In the genomic region with DNA sequence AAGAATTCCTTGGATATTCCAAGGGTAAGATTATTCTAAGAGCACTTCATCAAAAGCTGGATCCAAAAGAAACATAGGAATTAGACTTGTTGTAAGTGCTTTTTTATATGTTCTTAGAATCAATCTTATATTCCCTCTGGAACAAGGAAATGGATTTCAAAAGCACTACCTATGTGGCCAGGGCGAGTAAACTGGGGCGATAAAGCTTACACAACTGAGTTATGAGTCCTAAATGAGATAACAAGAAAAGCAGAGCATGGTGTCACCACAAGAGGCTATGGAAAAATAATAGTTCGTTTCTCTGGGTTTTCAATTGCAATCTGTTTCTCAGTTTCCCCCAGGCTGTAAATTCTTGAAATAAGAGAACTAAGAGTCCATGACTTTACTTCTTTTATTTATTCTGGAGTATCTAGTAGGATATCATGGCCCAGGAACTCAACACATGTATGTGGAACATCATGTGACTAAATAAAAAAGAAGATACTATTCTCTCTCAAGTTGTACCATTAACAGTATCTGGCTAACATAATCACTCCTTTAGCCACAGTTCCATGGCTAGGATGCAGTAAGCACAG, we compare ENCODE assay signal across 1 cellular context.
TF ChIP-seq lines count a peak whose summit lies in the region.

No MANE protein-coding gene starts in this region.

TF ChIP-seq in K562, 482 proteins besides CTCF, POLR2A, EP300 and RAD21:
- TF ChIP-seq, protein P1, sequence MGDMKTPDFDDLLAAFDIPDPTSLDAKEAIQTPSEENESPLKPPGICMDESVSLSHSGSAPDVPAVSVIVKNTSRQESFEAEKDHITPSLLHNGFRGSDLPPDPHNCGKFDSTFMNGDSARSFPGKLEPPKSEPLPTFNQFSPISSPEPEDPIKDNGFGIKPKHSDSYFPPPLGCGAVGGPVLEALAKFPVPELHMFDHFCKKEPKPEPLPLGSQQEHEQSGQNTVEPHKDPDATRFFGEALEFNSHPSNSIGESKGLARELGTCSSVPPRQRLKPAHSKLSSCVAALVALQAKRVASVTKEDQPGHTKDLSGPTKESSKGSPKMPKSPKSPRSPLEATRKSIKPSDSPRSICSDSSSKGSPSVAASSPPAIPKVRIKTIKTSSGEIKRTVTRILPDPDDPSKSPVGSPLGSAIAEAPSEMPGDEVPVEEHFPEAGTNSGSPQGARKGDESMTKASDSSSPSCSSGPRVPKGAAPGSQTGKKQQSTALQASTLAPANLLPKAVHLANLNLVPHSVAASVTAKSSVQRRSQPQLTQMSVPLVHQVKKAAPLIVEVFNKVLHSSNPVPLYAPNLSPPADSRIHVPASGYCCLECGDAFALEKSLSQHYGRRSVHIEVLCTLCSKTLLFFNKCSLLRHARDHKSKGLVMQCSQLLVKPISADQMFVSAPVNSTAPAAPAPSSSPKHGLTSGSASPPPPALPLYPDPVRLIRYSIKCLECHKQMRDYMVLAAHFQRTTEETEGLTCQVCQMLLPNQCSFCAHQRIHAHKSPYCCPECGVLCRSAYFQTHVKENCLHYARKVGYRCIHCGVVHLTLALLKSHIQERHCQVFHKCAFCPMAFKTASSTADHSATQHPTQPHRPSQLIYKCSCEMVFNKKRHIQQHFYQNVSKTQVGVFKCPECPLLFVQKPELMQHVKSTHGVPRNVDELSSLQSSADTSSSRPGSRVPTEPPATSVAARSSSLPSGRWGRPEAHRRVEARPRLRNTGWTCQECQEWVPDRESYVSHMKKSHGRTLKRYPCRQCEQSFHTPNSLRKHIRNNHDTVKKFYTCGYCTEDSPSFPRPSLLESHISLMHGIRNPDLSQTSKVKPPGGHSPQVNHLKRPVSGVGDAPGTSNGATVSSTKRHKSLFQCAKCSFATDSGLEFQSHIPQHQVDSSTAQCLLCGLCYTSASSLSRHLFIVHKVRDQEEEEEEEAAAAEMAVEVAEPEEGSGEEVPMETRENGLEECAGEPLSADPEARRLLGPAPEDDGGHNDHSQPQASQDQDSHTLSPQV (IDR thresholded peaks at IDR 0.05) = 0 out of 2 replicates have a peak, but pooled peaks have one; percentile 16
- TF ChIP-seq NFRKB (IDR thresholded peaks at IDR 0.05; ENCODE audit: low read depth) = no peak
- TF ChIP-seq, protein P2, sequence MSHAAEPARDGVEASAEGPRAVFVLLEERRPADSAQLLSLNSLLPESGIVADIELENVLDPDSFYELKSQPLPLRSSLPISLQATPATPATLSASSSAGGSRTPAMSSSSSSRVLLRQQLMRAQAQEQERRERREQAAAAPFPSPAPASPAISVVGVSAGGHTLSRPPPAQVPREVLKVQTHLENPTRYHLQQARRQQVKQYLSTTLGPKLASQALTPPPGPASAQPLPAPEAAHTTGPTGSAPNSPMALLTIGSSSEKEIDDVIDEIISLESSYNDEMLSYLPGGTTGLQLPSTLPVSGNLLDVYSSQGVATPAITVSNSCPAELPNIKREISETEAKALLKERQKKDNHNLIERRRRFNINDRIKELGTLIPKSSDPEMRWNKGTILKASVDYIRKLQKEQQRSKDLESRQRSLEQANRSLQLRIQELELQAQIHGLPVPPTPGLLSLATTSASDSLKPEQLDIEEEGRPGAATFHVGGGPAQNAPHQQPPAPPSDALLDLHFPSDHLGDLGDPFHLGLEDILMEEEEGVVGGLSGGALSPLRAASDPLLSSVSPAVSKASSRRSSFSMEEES (CRISPR knock-in tag; IDR thresholded peaks at IDR 0.05) = peak; percentile 78
